Comparison of ENCODE assay signal across 21 cellular contexts in the genomic region with DNA sequence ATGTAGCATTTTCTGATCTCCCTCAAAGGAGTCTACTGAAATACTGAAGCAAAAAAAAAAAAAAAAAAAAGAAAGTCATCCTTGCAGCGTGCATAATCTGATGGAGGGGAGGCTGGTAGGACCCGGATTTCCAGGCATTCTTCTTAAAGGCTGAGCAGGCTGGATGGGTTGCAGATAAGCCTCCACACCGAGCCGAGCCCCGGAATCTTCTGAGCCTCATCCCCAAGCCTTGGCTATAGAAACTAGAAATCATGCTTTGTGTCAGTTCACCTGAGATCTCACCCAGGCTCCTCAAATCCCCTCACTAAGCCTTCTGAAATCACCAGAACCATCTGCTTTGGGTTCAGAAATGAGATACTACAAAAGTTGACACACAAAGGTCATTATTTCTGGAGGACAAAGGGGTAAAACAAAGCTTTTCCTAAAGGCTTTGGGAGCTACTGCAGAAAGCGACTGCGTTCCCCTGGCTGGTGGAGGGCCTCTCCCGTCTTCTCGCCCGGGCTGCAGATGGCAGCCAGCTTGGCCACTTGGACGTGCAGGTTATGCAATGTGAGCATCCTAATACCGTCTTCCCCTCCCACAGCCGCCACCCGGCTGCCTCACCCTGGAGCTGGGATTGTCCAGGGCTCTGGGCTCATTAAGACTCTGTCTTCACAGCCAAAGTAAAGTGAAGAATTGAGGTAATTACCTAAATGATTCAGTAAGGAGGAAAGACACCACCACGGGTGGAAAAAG. TPM values are rescaled to one million over a fixed set of nuclear protein-coding genes. Genes with fewer than 3 reads are reported as not detected.
"Had no signal": no experiment of that assay in that cellular context is flagged by ENCODE, and none has a peak within 500 bp of the region (broad histone marks: within the 10 kb centered on the region; RNA-seq: fewer than 3 reads in every experiment).

No MANE protein-coding gene starts in this region.

- FAIRE-seq: bronchial epithelial cell had no signal

- H3K36me3 Mint-ChIP-seq: activated CD8-positive, alpha-beta memory T cell treated with anti-CD3 and anti-CD28 coated beads, Interleukin-2, amount 10 ng/mL, durations not matched to agents 7 days and 5 days; activated naive CD4-positive, alpha-beta T cell treated with anti-CD3 and anti-CD28 coated beads, Interleukin-2, amount 50 U/mL, for 24 hours had no signal

- H3K4me3 Mint-ChIP-seq: activated B cell treated with CpG ODN at 0.5 μM for 24 hours; activated CD4-positive, alpha-beta T cell treated with anti-CD3 and anti-CD28 coated beads, Interleukin-2, amount 10 ng/mL, durations not matched to agents 24 days and 14 days; activated CD8-positive, alpha-beta memory T cell treated with anti-CD3 and anti-CD28 coated beads, Interleukin-2, amount 10 ng/mL, durations not matched to agents 7 days and 5 days; activated naive CD4-positive, alpha-beta T cell treated with anti-CD3 and anti-CD28 coated beads, Interleukin-2, amount 50 U/mL, for 24 hours; activated T-cell treated with anti-CD3 and anti-CD28 coated beads, Interleukin-2, amount 50 U/mL, for 24 hours; activated T-helper 1 cell treated with anti-CD3 and anti-CD28 coated beads, Interleukin-12 subunit alpha, Interleukin-12 subunit beta, Interleukin-2, Interleukin-4 antibody, amounts not matched to agents 30 ng/mL and 10 ng/mL and 1 ng/mL, durations not matched to agents 14 hours and 24 hours and 36 hours; T-helper 17 cell had no signal

- ATAC-seq: activated CD8-positive, alpha-beta memory T cell treated with anti-CD3 and anti-CD28 coated beads, Interleukin-2, amount 10 ng/mL, durations not matched to agents 7 days and 5 days; PC-3; T-helper 17 cell had no signal

- H3K9me3 Mint-ChIP-seq: activated B cell treated with CpG ODN at 0.5 μM for 24 hours; activated CD4-positive, alpha-beta T cell treated with anti-CD3 and anti-CD28 coated beads, Interleukin-2, amount 10 ng/mL, durations not matched to agents 24 days and 14 days; activated naive CD4-positive, alpha-beta T cell treated with anti-CD3 and anti-CD28 coated beads, Interleukin-2, amount 50 U/mL, for 24 hours; activated T-cell treated with anti-CD3 and anti-CD28 coated beads, Interleukin-2, amount 50 U/mL, for 24 hours; activated T-helper 1 cell treated with anti-CD3 and anti-CD28 coated beads, Interleukin-12 subunit alpha, Interleukin-12 subunit beta, Interleukin-2, Interleukin-4 antibody, amounts not matched to agents 30 ng/mL and 10 ng/mL and 1 ng/mL, durations not matched to agents 14 hours and 24 hours and 36 hours had no signal

- DNase-seq: activated B cell treated with CpG ODN at 0.5 μM for 24 hours; activated CD4-positive, alpha-beta T cell treated with anti-CD3 and anti-CD28 coated beads for 1 hour; activated CD4-positive, alpha-beta T cell treated with anti-CD3 and anti-CD28 coated beads, Interleukin-2, amount 10 ng/mL, durations not matched to agents 24 days and 14 days; activated CD4-positive, alpha-beta T cell treated with anti-CD3 and anti-CD28 coated beads, Interleukin-2, amount 50 U/mL, for 48 hours; activated CD8-positive, alpha-beta memory T cell treated with anti-CD3 and anti-CD28 coated beads, Interleukin-2, amount 10 ng/mL, durations not matched to agents 7 days and 5 days; activated effector memory CD4-positive, alpha-beta T cell treated with Interleukin-2 at 50 U/mL for 16 hours; activated naive CD4-positive, alpha-beta T cell; activated T-cell treated with anti-CD3 and anti-CD28 coated beads, Interleukin-2, amount 50 U/mL, for 24 hours; aorta; central memory CD4-positive, alpha-beta T cell; NCI-H1930; NCI-H2171; NCI-H2227 treated with DMSO at 0.1 percent for 48 hours; PC-3; SHP77 treated with DMSO at 0.1 percent for 48 hours; T-helper 17 cell; T-helper 9 cell had no signal

- H3K27ac Mint-ChIP-seq: activated B cell treated with CpG ODN at 0.5 μM for 24 hours; activated CD4-positive, alpha-beta T cell treated with anti-CD3 and anti-CD28 coated beads, Interleukin-2, amount 10 ng/mL, durations not matched to agents 24 days and 14 days; activated CD8-positive, alpha-beta memory T cell treated with anti-CD3 and anti-CD28 coated beads, Interleukin-2, amount 10 ng/mL, durations not matched to agents 7 days and 5 days; activated naive CD4-positive, alpha-beta T cell treated with anti-CD3 and anti-CD28 coated beads, Interleukin-2, amount 50 U/mL, for 24 hours; activated T-cell treated with anti-CD3 and anti-CD28 coated beads, Interleukin-2, amount 50 U/mL, for 24 hours; activated T-helper 1 cell treated with anti-CD3 and anti-CD28 coated beads, Interleukin-12 subunit alpha, Interleukin-12 subunit beta, Interleukin-2, Interleukin-4 antibody, amounts not matched to agents 30 ng/mL and 10 ng/mL and 1 ng/mL, durations not matched to agents 14 hours and 24 hours and 36 hours; T-helper 17 cell had no signal

RNA-seq across cellular contexts. Expression of a gene that starts 4.7 kb away (rescaled TPM):
- total RNA-seq: activated B cell treated with CpG ODN at 0.5 μM for 24 hours; activated CD4-positive, alpha-beta T cell treated with anti-CD3 and anti-CD28 coated beads, Interleukin-2, amount 10 ng/mL, durations not matched to agents 24 days and 14 days; activated CD8-positive, alpha-beta memory T cell treated with anti-CD3 and anti-CD28 coated beads, Interleukin-2, amount 10 ng/mL, durations not matched to agents 7 days and 5 days; activated T-helper 1 cell treated with anti-CD3 and anti-CD28 coated beads, Interleukin-12 subunit alpha, Interleukin-12 subunit beta, Interleukin-2, Interleukin-4 antibody, amounts not matched to agents 30 ng/mL and 10 ng/mL and 1 ng/mL, durations not matched to agents 14 hours and 24 hours and 36 hours; aorta; bronchial epithelial cell; LHCN-M2; T-helper 17 cell had no signal
- polyA plus RNA-seq: aorta had no signal
